In genomic region chr12:52390739-52391617, GRCh38 we compare ENCODE assay signal across 1 cellular context.
TF ChIP-seq lines count a peak whose summit lies in the region.

No MANE protein-coding gene starts in this region.

TF ChIP-seq in endothelial cell of umbilical vein, 7 proteins besides CTCF, POLR2A, EP300 and RAD21 (continued from another document):
- TF ChIP-seq GATA2 (IDR thresholded peaks at IDR 0.05; ENCODE audit: insufficient read depth, insufficient read length, low read depth, low read length) (no peak), EZH2 (IDR thresholded peaks at IDR 0.05; ENCODE audit: borderline replicate concordance, low read depth, low read length, severe bottlenecking) (no peak)
